ENCODE assay signal across 18 cellular contexts in the genomic region with DNA sequence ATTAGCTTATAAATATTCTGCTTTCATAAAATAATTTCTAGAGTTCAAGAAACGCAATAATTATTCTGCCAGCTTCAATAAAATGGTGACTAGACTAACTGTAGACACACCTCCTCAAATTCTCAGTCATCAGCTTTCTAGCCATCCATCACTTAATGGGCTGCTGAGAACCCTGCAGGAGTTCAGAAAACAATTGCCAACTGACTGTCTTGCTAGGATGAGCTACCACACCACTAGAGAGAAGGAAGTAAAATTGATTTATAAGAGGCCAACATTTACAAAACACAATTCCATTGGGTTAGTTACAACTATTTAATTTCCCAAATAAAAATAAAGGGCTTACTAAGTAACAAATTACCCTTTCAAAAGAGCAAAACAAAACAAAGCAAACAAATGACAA.
DNase-seq lines count a peak whose midpoint lies in the region; ATAC-seq and TF ChIP-seq lines count a peak whose summit lies in the region.
"Had no signal": no experiment of that assay in that cellular context is flagged by ENCODE, and none has a peak within 500 bp of the region (broad histone marks: within the 10 kb centered on the region; RNA-seq: fewer than 3 reads in every experiment).

No MANE protein-coding gene starts in this region.

- ATAC-seq in activated CD4-positive, alpha-beta T cell treated with anti-CD3 and anti-CD28 coated beads for 36 hours = no peak
- no peak for ATAC-seq in HG02870 (IDR thresholded peaks at IDR 0.05; ENCODE audit: unreplicated experiment)

- CTCF ChIA-PET in PC-9 (lab: Charles Lee) = interaction anchor here (0.5 kb wide), 1 partner anchor 145 kb away, joined by 3 read pairs; no protein-coding TSS in a partner anchor
- CTCF ChIA-PET in activated CD4-positive, alpha-beta T cell treated with anti-CD3 and anti-CD28 coated beads for 36 hours (lab: Charles Lee) = no interaction called here

- no peaks in the 10 kb centered on the region for H3K79me2 ChIP-seq in PC-9 (ENCODE audit: low read depth)

- no peaks in the 10 kb centered on the region for H3K27me3 Mint-ChIP-seq in activated CD4-positive, alpha-beta T cell treated with anti-CD3 and anti-CD28 coated beads for 36 hours

- H3K27me3 ChIP-seq in PC-9 (ENCODE audit: insufficient read depth, low read depth) = no peaks in the 10 kb centered on the region
- H3K27me3 ChIP-seq: BLaER1 treated with 17β-estradiol and CSF1 and Interleukin-3, amounts not matched to agents 10 nM and 100 nM; cardiac muscle cell had no signal

- no peak overlapping the region for H3K4me3 ChIP-seq in PC-9
- no peak overlapping the region for H3K4me3 ChIP-seq in fibroblast of mammary gland (ENCODE audit: control insufficient read depth, low read depth, low read length)
- H3K4me3 ChIP-seq: BLaER1 treated with 17β-estradiol and CSF1 and Interleukin-3, amounts not matched to agents 10 nM and 100 nM; cardiac muscle cell had no signal

- H3K9me3 ChIP-seq in PC-9 (ENCODE audit: insufficient read depth, low read depth) = no peaks in the 10 kb centered on the region

- H3K4me1 ChIP-seq in PC-9 (replicated peaks; ENCODE audit: insufficient read depth) = peaks cover 6% of the 10 kb centered on the region; the same call in 1 of the 2 replicates

- 0 out of 2 replicates have a peak overlapping the region, but pooled peaks have one; percentile 1 for H2AFZ ChIP-seq in PC-9

- in situ Hi-C loops in G401 (cut with HindIII; ENCODE audit: low sequenced_read_pairs) = no loop called here

- POLR2A ChIA-PET in PC-9 (lab: Charles Lee; ENCODE audit: unreplicated experiment) = no interaction called here
- POLR2A ChIA-PET in activated CD4-positive, alpha-beta T cell treated with anti-CD3 and anti-CD28 coated beads for 36 hours (lab: Charles Lee) = no interaction called here

- no peaks in the 10 kb centered on the region for H4K20me1 ChIP-seq in PC-9 (ENCODE audit: insufficient read depth)
- H4K20me1 ChIP-seq: BLaER1 treated with 17β-estradiol and CSF1 and Interleukin-3, amounts not matched to agents 10 nM and 100 nM had no signal

- no TSS peak for BruUV-seq in PC-9 (replicated peaks; lab: Mats Ljungman, UMichigan)

- intact Hi-C loops in PC-9 (cut with micrococcal nuclease; ENCODE audit: unreplicated experiment) = no loop called here
- intact Hi-C loops in activated CD4-positive, alpha-beta T cell treated with anti-CD3 and anti-CD28 coated beads for 36 hours (cut with DNase I, micrococcal nuclease) = no loop called here

- H3F3A ChIP-seq in PC-9 (ENCODE audit: insufficient read depth, low read depth) = no peaks in the 10 kb centered on the region

- H3K4me2 ChIP-seq in PC-9 = no peak overlapping the region

- H3K4me1 Mint-ChIP-seq in activated CD4-positive, alpha-beta T cell treated with anti-CD3 and anti-CD28 coated beads for 36 hours = no peaks in the 10 kb centered on the region

- H3K36me3 ChIP-seq in PC-9 (ENCODE audit: low read depth) = no peaks in the 10 kb centered on the region
- H3K36me3 ChIP-seq: BLaER1 treated with 17β-estradiol and CSF1 and Interleukin-3, amounts not matched to agents 10 nM and 100 nM; cardiac muscle cell had no signal

- peak overlapping the region; percentile 32; the same call in 1 of the 2 replicates for H3K27ac ChIP-seq in PC-9
- H3K27ac ChIP-seq: BLaER1 treated with 17β-estradiol and CSF1 and Interleukin-3, amounts not matched to agents 10 nM and 100 nM; cardiac muscle cell had no signal

- TF ChIP-seq CTCF in PC-9 (conservative IDR thresholded peaks at IDR 0.05) (no peak), fibroblast of mammary gland (conservative IDR thresholded peaks at IDR 0.05; ENCODE audit: control insufficient read depth, insufficient read depth, low read depth, low read length) (no peak)

- no peak overlapping the region for H3K4me3 Mint-ChIP-seq in activated CD4-positive, alpha-beta T cell treated with anti-CD3 and anti-CD28 coated beads for 36 hours
- H3K4me3 Mint-ChIP-seq: endodermal cell had no signal

- H3K9me2 ChIP-seq in PC-9 (ENCODE audit: insufficient read depth) = no peaks in the 10 kb centered on the region

- H3K27ac Mint-ChIP-seq in activated CD4-positive, alpha-beta T cell treated with anti-CD3 and anti-CD28 coated beads for 36 hours = no peak overlapping the region
- H3K27ac Mint-ChIP-seq: endodermal cell had no signal

- peak; percentile 24 for DNase-seq in EH (ENCODE audit: low read depth)
- DNase-seq in PC-9 = no peak
- peak; percentile 79 for DNase-seq in fibroblast of mammary gland (ENCODE audit: low read depth)
- peak; percentile 6 for DNase-seq in pons (ENCODE audit: low spot score)
- no peak for DNase-seq in G401 (ENCODE audit: low spot score)
- DNase-seq in activated effector memory CD4-positive, alpha-beta T cell treated with Interleukin-2 at 50 U/mL for 16 hours = no peak
- DNase-seq in activated CD4-positive, alpha-beta T cell treated with anti-CD3 and anti-CD28 coated beads for 36 hours = no peak
- DNase-seq: activated naive CD4-positive, alpha-beta T cell; DND-41; endodermal cell; kidney; MV-4-11; NCI-H2171; posterior cingulate gyrus; stimulated activated CD4-positive, alpha-beta T cell treated with anti-CD3 and anti-CD28 coated beads, Interleukin-15, amount 100 ng/mL, for 24 hours had no signal

- H3K36me3 Mint-ChIP-seq in activated CD4-positive, alpha-beta T cell treated with anti-CD3 and anti-CD28 coated beads for 36 hours (ENCODE audit: low read depth) = no peaks in the 10 kb centered on the region

- peaks cover 12% of the 10 kb centered on the region for H3K9me3 Mint-ChIP-seq in activated CD4-positive, alpha-beta T cell treated with anti-CD3 and anti-CD28 coated beads for 36 hours (ENCODE audit: low read depth)

Comparison
In these comparisons a context has a peak if more than half of its experiments do, and no peak if none do; other contexts are left out.
1. DNase-seq: peak in EH (single experiment), fibroblast of mammary gland (single experiment) and pons (single experiment); none in PC-9 (0 of 2), G401 (single experiment), activated effector memory CD4-positive, alpha-beta T cell treated with Interleukin-2 at 50 U/mL for 16 hours (single experiment) and activated CD4-positive, alpha-beta T cell treated with anti-CD3 and anti-CD28 coated beads for 36 hours (single experiment).